ENCODE assay signal across 8 cellular contexts in genomic region chr17:42519546-42520444, GRCh38. TPM values are rescaled to one million over a fixed set of nuclear protein-coding genes. Genes with fewer than 3 reads are reported as not detected.
DNase-seq lines count a peak whose midpoint lies in the region; ATAC-seq, FAIRE-seq and TF ChIP-seq lines count a peak whose summit lies in the region.

No MANE protein-coding gene starts in this region.

- no peak overlapping the region; the same call in 1 of the 2 replicates for H2BK15ac ChIP-seq in H1 (ENCODE audit: low read length)

- H2BK5ac ChIP-seq in H1 (ENCODE audit: low read depth, low read length): no peak overlapping the region

- peaks cover 30% of the 10 kb centered on the region for H3K4me1 ChIP-seq in PC-3 (ENCODE audit: insufficient read depth, low read length)
- H3K4me1 ChIP-seq in H1 (replicated peaks in 1 of 4; ENCODE audit: control insufficient read depth in 3 of 4, insufficient read depth in 4 of 4, low read length in 3 of 4): peaks cover 6 to 18% (median 15%) of the 10 kb centered on the region in 4 experiments
- H3K4me1 ChIP-seq in lower lobe of right lung: peaks cover 73% of the 10 kb centered on the region
- H3K4me1 ChIP-seq in tibial artery: peaks cover 18 to 93% (median 84%) of the 10 kb centered on the region in 4 donors

- H3K18ac ChIP-seq in H1 (ENCODE audit: extremely low read depth, low read length): no peak overlapping the region

- H2BK20ac ChIP-seq in H1 (ENCODE audit: low read length): no peak overlapping the region

- H3K36me3 ChIP-seq in PC-3 (ENCODE audit: low read depth, low read length) (no peaks in the 10 kb centered on the region; the same call in 1 of the 2 replicates), H1 (ENCODE audit: control insufficient read depth in 2 of 4, insufficient read depth in 4 of 4, low read length in 3 of 4) (peaks cover 3 to 9% (median 5%) of the 10 kb centered on the region in 4 experiments; a peak in 5 of 8 replicates), lower lobe of right lung (peaks cover 39% of the 10 kb centered on the region), tibial artery (peaks cover 0 to 23% (median 2%) of the 10 kb centered on the region in 3 donors)

- FAIRE-seq in H1 (lab: Jason Lieb, UNC): no peak

- H4K5ac ChIP-seq in H1 (ENCODE audit: insufficient read length, low read depth, low read length): no peak overlapping the region

- intact Hi-C loops in PC-3 (cut with micrococcal nuclease): no loop called here
- intact Hi-C loops in lower lobe of right lung (cut with DNase I): loop anchor here (10.0 kb wide), 1 partner anchor 205 kb away; no protein-coding TSS in a partner anchor
- intact Hi-C loops in tibial artery (cut with DNase I; ENCODE audit: low total_unique reads): loop anchor here (5.0 kb wide), 3 partner anchors 97 to 197 kb away; partner anchors contain the start of gene CAVIN1

- H4K91ac ChIP-seq in H1 (replicated peaks; ENCODE audit: insufficient read length, low read length): no peak overlapping the region

- no peaks in the 10 kb centered on the region for H3K79me1 ChIP-seq in H1 (ENCODE audit: low read depth, low read length)

- H3K23ac ChIP-seq in H1 (ENCODE audit: insufficient read length): no peak overlapping the region

- H3K36me3 Mint-ChIP-seq in immature natural killer cell: peaks cover 0 to 5% (median 0%) of the 10 kb centered on the region in 3 donors

- 48% methylated on average over 12 of the region's 12 CpGs; no CpG with 5 or more reads in 1 of the 2 experiments for WGBS in H1 (ENCODE audit: extremely low coverage in 1 of 2, insufficient coverage in 1 of 2, insufficient read length in 1 of 2, insufficient replicate concordance in 2 of 2, low coverage in 1 of 2, low lambda C conversion rate in 2 of 2, missing lambda C conversion rate in 1 of 2), 2 experiments

- H3K27me3 ChIP-seq in PC-3 (ENCODE audit: low read length) (no peaks in the 10 kb centered on the region), H1 (replicated peaks in 1 of 4; ENCODE audit: control insufficient read depth in 3 of 4, extremely low read depth in 1 of 4, insufficient read depth in 3 of 4, low read length in 3 of 4) (no peaks in the 10 kb centered on the region; a peak in 3 of 7 replicates), lower lobe of right lung (ENCODE audit: low read depth) (no peaks in the 10 kb centered on the region), tibial artery (no peaks in the 10 kb centered on the region)

- no peaks in the 10 kb centered on the region for H3K23me2 ChIP-seq in H1 (ENCODE audit: low read depth, low read length)

- H2BK12ac ChIP-seq in H1 (ENCODE audit: low read depth, low read length): no peak overlapping the region

- H3K27ac ChIP-seq in PC-3 (ENCODE audit: low read length) (peak overlapping the region; percentile 74), H1 (ENCODE audit: low read depth, low read length) (no peak overlapping the region), lower lobe of right lung (peak overlapping the region; percentile 90), tibial artery (peak overlapping the region; percentile 92)

- H3K9me3 ChIP-seq in PC-3 (ENCODE audit: low read length) (no peaks in the 10 kb centered on the region), H1 (ENCODE audit: insufficient read depth in 2 of 2, low read depth in 1 of 2, low read length in 1 of 2) (no peaks in the 10 kb centered on the region), lower lobe of right lung (no peaks in the 10 kb centered on the region), tibial artery (no peaks in the 10 kb centered on the region)

- H3K9ac ChIP-seq in PC-3 (ENCODE audit: low read length): peak overlapping the region; percentile 37
- no peak overlapping the region for H3K9ac ChIP-seq in H1 (replicated peaks in 1 of 4; ENCODE audit: extremely low read depth in 1 of 4, low read depth in 3 of 4, low read length in 3 of 4)

- CTCF ChIA-PET in PC-3 (lab: Charles Lee) (interaction anchor here (0.7 kb wide), 1 partner anchor 419 kb away, joined by 4 read pairs; no protein-coding TSS in a partner anchor), H1 (lab: Charles Lee; ENCODE audit: partially characterized antibody) (interaction anchor here (0.6 to 5.8 kb wide), 22 partner anchors 10 to 298 kb away, joined by 3 to 69 read pairs (median 5); partner anchors contain the start of gene CAVIN1)

- no peak overlapping the region for H2AK5ac ChIP-seq in H1 (ENCODE audit: low read depth, low read length)

- no peak for TF ChIP-seq RAD21 in H1 (IDR thresholded peaks at IDR 0.05 in 1 of 2, conservative IDR thresholded peaks at IDR 0.05 in 1 of 2; ENCODE audit: low read depth in 2 of 2, low read length in 2 of 2)

- H3K27me3 Mint-ChIP-seq in immature natural killer cell (ENCODE audit: low read depth in 3 of 3): peaks cover 7 to 11% (median 9%) of the 10 kb centered on the region in 3 donors

- no peaks in the 10 kb centered on the region for H3K9me2 ChIP-seq in PC-3 (replicated peaks; ENCODE audit: low read length)

- H2AFZ ChIP-seq in PC-3 (ENCODE audit: low read length): no peak overlapping the region
- no peak overlapping the region for H2AFZ ChIP-seq in H1 (ENCODE audit: low read length)

- no peaks in the 10 kb centered on the region for H3F3A ChIP-seq in PC-3 (ENCODE audit: low read length, unreplicated experiment)

- H3K56ac ChIP-seq in H1 (replicated peaks; ENCODE audit: insufficient read length, low read depth, low read length): no peak overlapping the region

- DNase-seq in AG09319 (ENCODE audit: extremely low read depth, low read depth) (peak; percentile 97), PC-3 (peak; percentile 91), H1 (ENCODE audit: low read depth in 1 of 2, low spot score in 2 of 2) (peak; percentile 51 to 59), lower lobe of right lung (peak; percentile 73), tibial artery (peak; percentile 98), immature natural killer cell (no peak)

- no peak for TF ChIP-seq EP300 in H1 (IDR thresholded peaks at IDR 0.05; ENCODE audit: borderline replicate concordance in 1 of 2, low read depth in 2 of 2, low read length in 2 of 2)

- H3K27ac Mint-ChIP-seq in immature natural killer cell: no peak overlapping the region

- peaks cover 7 to 14% of the 10 kb centered on the region in 2 donors for H3K4me1 Mint-ChIP-seq in immature natural killer cell

- no peak overlapping the region for H2BK120ac ChIP-seq in H1 (replicated peaks; ENCODE audit: low read depth, low read length)

- no peak overlapping the region for H3K4me3 ChIP-seq in PC-3 (ENCODE audit: low read length)
- H3K4me3 ChIP-seq in H1 (ENCODE audit: extremely low read depth in 1 of 4, insufficient read depth in 2 of 4, low read depth in 3 of 4, low read length in 4 of 4): peak overlapping the region in 2 of 4 experiments; percentile 8 to 26; a peak in 3 of 8 replicates
- H3K4me3 ChIP-seq in lower lobe of right lung: peak overlapping the region; percentile 14
- H3K4me3 ChIP-seq in tibial artery: peak overlapping the region in 1 of 2 donors; percentile 16

- peak overlapping the region; percentile 40 for H3K4me2 ChIP-seq in PC-3 (ENCODE audit: low read length)
- peak overlapping the region; percentile 44 to 45 for H3K4me2 ChIP-seq in H1 (ENCODE audit: insufficient read depth in 1 of 2, low read depth in 2 of 2, low read length in 2 of 2)

- H4K20me1 ChIP-seq in PC-3 (ENCODE audit: low read length) (no peaks in the 10 kb centered on the region), H1 (replicated peaks in 1 of 2; ENCODE audit: control insufficient read depth in 1 of 2, insufficient read depth in 2 of 2, low read length in 2 of 2) (peaks cover 2 to 7% of the 10 kb centered on the region in 2 experiments)

- ATAC-seq in PC-3: peak; percentile 87
- ATAC-seq in lower lobe of right lung: peak; percentile 64
- ATAC-seq in HG02623 (IDR thresholded peaks at IDR 0.05; ENCODE audit: unreplicated experiment): no peak
- no peak for ATAC-seq in GM21360 (IDR thresholded peaks at IDR 0.05; ENCODE audit: unreplicated experiment)

- no peak for TF ChIP-seq CTCF in AG09319 (IDR thresholded peaks at IDR 0.05; ENCODE audit: low read depth, low read length)
- no peak for TF ChIP-seq CTCF in PC-3 (conservative IDR thresholded peaks at IDR 0.05; ENCODE audit: low read depth, low read length)
- TF ChIP-seq CTCF in H1 (IDR thresholded peaks at IDR 0.05; ENCODE audit: control extremely low read depth in 1 of 3, insufficient read depth in 1 of 3, low read depth in 1 of 3, low read length in 3 of 3): no peak
- TF ChIP-seq CTCF in lower lobe of right lung (IDR thresholded peaks at IDR 0.05): no peak
- TF ChIP-seq CTCF in tibial artery (IDR thresholded peaks at IDR 0.05): no peak

- no peak overlapping the region for H3K4ac ChIP-seq in H1 (replicated peaks; ENCODE audit: insufficient read length, low read depth, low read length)

- H3K14ac ChIP-seq in H1 (ENCODE audit: insufficient read length): no peak overlapping the region

- H3K4me3 Mint-ChIP-seq in immature natural killer cell: no peak overlapping the region

- H3K79me2 ChIP-seq in PC-3 (ENCODE audit: low read length): no peaks in the 10 kb centered on the region
- no peaks in the 10 kb centered on the region for H3K79me2 ChIP-seq in H1 (ENCODE audit: control insufficient read depth in 1 of 2, insufficient read depth in 2 of 2, low read length in 2 of 2)

- POLR2A ChIA-PET in PC-3 (lab: Charles Lee; ENCODE audit: unreplicated experiment): interaction anchor here (0.5 to 1.1 kb wide), 5 partner anchors 16 to 508 kb away, joined by 3 to 9 read pairs (median 4); no protein-coding TSS in a partner anchor
- POLR2A ChIA-PET in H1 (lab: Charles Lee; ENCODE audit: partially characterized antibody): interaction anchor here (0.6 to 2.2 kb wide), 9 partner anchors 9 to 502 kb away, joined by 3 to 14 read pairs (median 5); partner anchors contain the start of genes DNAJC7 and NAGLU

- H3K9me3 Mint-ChIP-seq in immature natural killer cell: no peaks in the 10 kb centered on the region

- no TSS peak for BruUV-seq in PC-3 (replicated peaks; lab: Mats Ljungman, UMichigan)

- no peak; a peak in 1 of 3 replicates for TF ChIP-seq POLR2A in H1 (IDR thresholded peaks at IDR 0.05; ENCODE audit: control extremely low read depth in 1 of 2, low read depth in 2 of 2, low read length in 2 of 2)

- H4K8ac ChIP-seq in H1 (ENCODE audit: extremely low read depth, insufficient read depth, low read length): no peak overlapping the region

RNA-seq across cellular contexts. Expression of gene NAGLU, which starts 16.2 kb away (rescaled TPM):
- total RNA-seq in PC-3 (2014; rRNA removed): 4.9 and 9.8 TPM in 2 replicates
- total RNA-seq in H1 (2021; fragmentation: NEBNext Ultra II Directional; extraction: Animal tissue kit (Norgen Biotek cat#: 25700)): 19.4 and 21.3 TPM in 2 replicates
- polyA plus RNA-seq in H1 (2011; rRNA removed): 21.6 and 34.5 TPM in 2 replicates
- 29.6 TPM for polyA plus RNA-seq in H1 (2011; cell fraction: cytosol; rRNA removed)
- 75.7 TPM for polyA plus RNA-seq in H1 (2011; cell fraction: nucleus; rRNA removed)
- polyA plus RNA-seq in H1 (2012, experiment 1 of 2): 18.1 to 23.6 TPM (median 22.0 TPM) in 4 replicates
- polyA plus RNA-seq in H1 (2012, experiment 2 of 2): 21.0 TPM
- polyA plus RNA-seq in H1 (2013, experiment 1 of 2): 26.7 TPM
- polyA plus RNA-seq in H1 (2013, experiment 2 of 2): 22.1 TPM
- polyA minus RNA-seq in H1 (2011; rRNA and poly(A)+ RNA removed): 10.9 and 12.6 TPM in 2 replicates
- polyA minus RNA-seq in H1 (2011; cell fraction: cytosol; rRNA and poly(A)+ RNA removed): 18.3 TPM
- 27.9 TPM for polyA minus RNA-seq in H1 (2011; cell fraction: nucleus; rRNA and poly(A)+ RNA removed)
- 39.1 TPM for total RNA-seq in lower lobe of right lung
- 10 to 100 TPM; 28.1 to 43.5 (median 33.6) TPM for polyA plus RNA-seq in immature natural killer cell

RNA-seq across cellular contexts. Expression of gene HSD17B1, which starts 32.9 kb away (rescaled TPM):
- 0.86 and 1.5 TPM in 2 replicates for total RNA-seq in PC-3 (2014; rRNA removed)
- 0.88 and 1.1 TPM in 2 replicates for total RNA-seq in H1 (2021; fragmentation: NEBNext Ultra II Directional; extraction: Animal tissue kit (Norgen Biotek cat#: 25700))
- 1.0 and 1.8 TPM in 2 replicates for polyA plus RNA-seq in H1 (2011; rRNA removed)
- polyA plus RNA-seq in H1 (2011; cell fraction: cytosol; rRNA removed): 1.1 TPM
- 3.2 TPM for polyA plus RNA-seq in H1 (2011; cell fraction: nucleus; rRNA removed)
- 0.76 to 1.6 TPM (median 1.5 TPM) in 4 replicates for polyA plus RNA-seq in H1 (2012, experiment 1 of 2)
- polyA plus RNA-seq in H1 (2012, experiment 2 of 2): 0.97 TPM
- 0.83 TPM for polyA plus RNA-seq in H1 (2013, experiment 1 of 2)
- 0.75 TPM for polyA plus RNA-seq in H1 (2013, experiment 2 of 2)
- polyA minus RNA-seq in H1 (2011; rRNA and poly(A)+ RNA removed): 0.41 and 0.54 TPM in 2 replicates
- polyA minus RNA-seq in H1 (2011; cell fraction: cytosol; rRNA and poly(A)+ RNA removed): not detected
- 1.6 TPM for polyA minus RNA-seq in H1 (2011; cell fraction: nucleus; rRNA and poly(A)+ RNA removed)
- 2.2 TPM for total RNA-seq in lower lobe of right lung
- 1 to 10 TPM in 1 of 3 donors, under 1 TPM in 1, not detected in 1; 0.99 to 1.9 TPM for polyA plus RNA-seq in immature natural killer cell

RNA-seq across cellular contexts. Expression of gene COASY, which starts 42.2 kb away (rescaled TPM):
- total RNA-seq in PC-3 (2014; rRNA removed) (33.3 and 54.3 TPM in 2 replicates), lower lobe of right lung (65.8 TPM)
- total RNA-seq in H1 (2021; fragmentation: NEBNext Ultra II Directional; extraction: Animal tissue kit (Norgen Biotek cat#: 25700)): 100 and 109 TPM in 2 replicates
- polyA plus RNA-seq in H1 (2011; rRNA removed) (64.5 and 110 TPM in 2 replicates), immature natural killer cell (100 to 1,000 TPM in 1 of 3 donors, 10 to 100 TPM in 2; 54.1 to 136 (median 72.5) TPM)
- 53.4 TPM for polyA plus RNA-seq in H1 (2011; cell fraction: cytosol; rRNA removed)
- 187 TPM for polyA plus RNA-seq in H1 (2011; cell fraction: nucleus; rRNA removed)
- polyA plus RNA-seq in H1 (2012, experiment 1 of 2): 103 to 110 TPM (median 106 TPM) in 4 replicates
- 95.9 TPM for polyA plus RNA-seq in H1 (2012, experiment 2 of 2)
- polyA plus RNA-seq in H1 (2013, experiment 1 of 2): 125 TPM
- polyA plus RNA-seq in H1 (2013, experiment 2 of 2): 124 TPM
- polyA minus RNA-seq in H1 (2011; rRNA and poly(A)+ RNA removed): 41.2 and 50.8 TPM in 2 replicates
- polyA minus RNA-seq in H1 (2011; cell fraction: cytosol; rRNA and poly(A)+ RNA removed): 35.5 TPM
- polyA minus RNA-seq in H1 (2011; cell fraction: nucleus; rRNA and poly(A)+ RNA removed): 34.3 TPM

RNA-seq across cellular contexts. Expression of gene MLX, which starts 47.1 kb away (rescaled TPM):
- total RNA-seq in PC-3 (2014; rRNA removed) (25.8 and 26.2 TPM in 2 replicates), lower lobe of right lung (70.5 TPM)
- 27.5 and 34.2 TPM in 2 replicates for total RNA-seq in H1 (2021; fragmentation: NEBNext Ultra II Directional; extraction: Animal tissue kit (Norgen Biotek cat#: 25700))
- polyA plus RNA-seq in H1 (2011; rRNA removed) (25.4 and 27.0 TPM in 2 replicates), immature natural killer cell (10 to 100 TPM; 25.0 to 41.0 (median 30.5) TPM)
- polyA plus RNA-seq in H1 (2011; cell fraction: cytosol; rRNA removed): 30.8 TPM
- polyA plus RNA-seq in H1 (2011; cell fraction: nucleus; rRNA removed): 56.8 TPM
- polyA plus RNA-seq in H1 (2012, experiment 1 of 2): 28.6 to 35.7 TPM (median 31.2 TPM) in 4 replicates
- 36.6 TPM for polyA plus RNA-seq in H1 (2012, experiment 2 of 2)
- 34.8 TPM for polyA plus RNA-seq in H1 (2013, experiment 1 of 2)
- polyA plus RNA-seq in H1 (2013, experiment 2 of 2): 33.0 TPM
- polyA minus RNA-seq in H1 (2011; rRNA and poly(A)+ RNA removed): 44.0 and 45.4 TPM in 2 replicates
- polyA minus RNA-seq in H1 (2011; cell fraction: cytosol; rRNA and poly(A)+ RNA removed): 17.0 TPM
- 35.2 TPM for polyA minus RNA-seq in H1 (2011; cell fraction: nucleus; rRNA and poly(A)+ RNA removed)

RNA-seq across cellular contexts. Expression of gene PSMC3IP, which starts 57.7 kb away (rescaled TPM):
- total RNA-seq in PC-3 (2014; rRNA removed) (20.3 and 24.1 TPM in 2 replicates), lower lobe of right lung (4.8 TPM)
- total RNA-seq in H1 (2021; fragmentation: NEBNext Ultra II Directional; extraction: Animal tissue kit (Norgen Biotek cat#: 25700)): 21.9 and 22.7 TPM in 2 replicates
- polyA plus RNA-seq in H1 (2011; rRNA removed) (9.5 and 11.5 TPM in 2 replicates), immature natural killer cell (1 to 10 TPM in 2 of 3 donors, under 1 TPM in 1; 0.91 to 3.0 (median 1.5) TPM)
- polyA plus RNA-seq in H1 (2011; cell fraction: cytosol; rRNA removed): 18.9 TPM
- polyA plus RNA-seq in H1 (2011; cell fraction: nucleus; rRNA removed): 16.3 TPM
- 26.9 to 30.2 TPM (median 28.3 TPM) in 4 replicates for polyA plus RNA-seq in H1 (2012, experiment 1 of 2)
- polyA plus RNA-seq in H1 (2012, experiment 2 of 2): 7.3 TPM
- 24.6 TPM for polyA plus RNA-seq in H1 (2013, experiment 1 of 2)
- 22.9 TPM for polyA plus RNA-seq in H1 (2013, experiment 2 of 2)
- polyA minus RNA-seq in H1 (2011; rRNA and poly(A)+ RNA removed): 7.3 and 10.0 TPM in 2 replicates
- 7.6 TPM for polyA minus RNA-seq in H1 (2011; cell fraction: cytosol; rRNA and poly(A)+ RNA removed)
- polyA minus RNA-seq in H1 (2011; cell fraction: nucleus; rRNA and poly(A)+ RNA removed): 17.1 TPM

Comparison
In these comparisons a context has a peak if more than half of its experiments do, and no peak if none do; other contexts are left out.
1. DNase-seq: peak in AG09319 (single experiment), PC-3 (single experiment), H1 (2 of 2), lower lobe of right lung (single experiment) and tibial artery (2 of 2); none in immature natural killer cell (0 of 3).
2. ATAC-seq: peak in PC-3 (single experiment) and lower lobe of right lung (2 of 2); none in HG02623 (single experiment) and GM21360 (single experiment).